ENCODE assay signal across 26 cellular contexts in the genomic region with DNA sequence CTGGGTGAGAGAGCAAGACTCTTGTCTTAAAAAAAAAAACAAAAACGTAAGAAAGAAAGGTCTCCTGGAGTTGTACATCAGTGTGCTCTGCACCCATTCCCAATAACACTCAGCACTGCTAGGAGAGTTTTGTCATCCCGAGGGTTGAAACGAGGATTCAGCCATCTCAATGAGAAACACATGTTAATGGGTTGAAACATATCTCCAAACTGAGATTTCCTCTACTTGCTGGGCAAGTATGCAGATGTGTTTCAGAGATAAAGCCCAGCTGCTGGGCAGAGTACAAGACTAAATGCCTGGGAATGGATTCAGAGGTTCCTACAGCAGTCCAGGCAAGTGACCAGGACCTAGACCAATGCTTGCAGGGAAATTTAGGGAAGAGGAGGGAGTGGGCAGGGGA. TPM values are rescaled to one million over a fixed set of nuclear protein-coding genes. Genes with fewer than 3 reads are reported as not detected.
A peak's percentile ranks its signal among the peaks of the same experiment; 100 is the strongest.
DNase-seq lines count a peak whose midpoint lies in the region; ATAC-seq and TF ChIP-seq lines count a peak whose summit lies in the region.
"Had no signal": no experiment of that assay in that cellular context is flagged by ENCODE, and none has a peak within 500 bp of the region (broad histone marks: within the 10 kb centered on the region; RNA-seq: fewer than 3 reads in every experiment).

No MANE protein-coding gene starts in this region.

- intact Hi-C loops in psoas muscle (cut with DNase I) = loop anchor here in 1 of 2 donors (5.0 kb wide), 1 partner anchor 35 kb away; no protein-coding TSS in a partner anchor

- no peak for DNase-seq in activated T-cell treated with anti-CD3 and anti-CD28 coated beads, Interleukin-2, amount 50 U/mL, for 24 hours
- DNase-seq in activated T-cell treated with anti-CD3 and anti-CD28 coated beads, Interleukin-2, amount 50 U/mL, for 4 hours = no peak
- peak; percentile 75 for DNase-seq in HFF-Myc (ENCODE audit: extremely low read depth, low read depth)
- DNase-seq in endothelial cell (ENCODE audit: low spot score) = no peak
- DNase-seq in osteoblast (ENCODE audit: insufficient read length, low spot score, missing footprints) = peak; percentile 45
- DNase-seq in psoas muscle = no peak
- DNase-seq: activated CD4-positive, CD25-positive, alpha-beta regulatory T cell; activated CD8-positive, alpha-beta T cell treated with anti-CD3 and anti-CD28 coated beads, Interleukin-2, amount 10 ng/mL, durations not matched to agents 7 days and 5 days; activated T-cell treated with anti-CD3 and anti-CD28 coated beads, Interleukin-2, amount 50 U/mL, for 72 hours; central memory CD4-positive, alpha-beta T cell; effector CD8-positive, alpha-beta T cell; H9; hypothalamus; kidney; mammary epithelial cell; naive B cell; NCI-H1092 treated with DMSO at 0.1 percent for 48 hours; NCI-H2081 treated with DMSO at 0.1 percent for 48 hours; NCI-H510A; SIG-M5; T-helper 2 cell had no signal

- ATAC-seq in activated T-cell treated with anti-CD3 and anti-CD28 coated beads, Interleukin-2, amount 50 U/mL, for 4 hours = no peak
- no peak for ATAC-seq in stimulated activated memory B cell treated with anti-CD40 and anti-IgM and Interleukin-4, amounts not matched to agents 10 μg/mL and 1 μg/mL and 100 μg/mL, for 72 hours
- ATAC-seq in HG03432 (IDR thresholded peaks at IDR 0.05; ENCODE audit: unreplicated experiment) (no peak), psoas muscle (no peak)
- ATAC-seq: activated CD8-positive, alpha-beta T cell treated with anti-CD3 and anti-CD28 coated beads, Interleukin-2, amount 10 ng/mL, durations not matched to agents 7 days and 5 days; activated T-cell treated with anti-CD3 and anti-CD28 coated beads, Interleukin-2, amount 50 U/mL, for 72 hours had no signal

- H3K79me2 ChIP-seq in osteoblast (ENCODE audit: insufficient read depth, low read length) = peaks cover 22% of the 10 kb centered on the region

- H3K4me3 Mint-ChIP-seq in activated T-cell treated with anti-CD3 and anti-CD28 coated beads, Interleukin-2, amount 50 U/mL, for 24 hours = no peak overlapping the region
- H3K4me3 Mint-ChIP-seq in activated T-cell treated with anti-CD3 and anti-CD28 coated beads, Interleukin-2, amount 50 U/mL, for 4 hours = no peak overlapping the region
- H3K4me3 Mint-ChIP-seq in endothelial cell (ENCODE audit: unreplicated experiment) = peak overlapping the region; percentile 50
- no peak overlapping the region for H3K4me3 Mint-ChIP-seq in stimulated activated memory B cell treated with anti-CD40 and anti-IgM and Interleukin-4, amounts not matched to agents 10 μg/mL and 1 μg/mL and 100 μg/mL, for 72 hours
- H3K4me3 Mint-ChIP-seq: activated CD8-positive, alpha-beta T cell treated with anti-CD3 and anti-CD28 coated beads, Interleukin-2, amount 10 ng/mL, durations not matched to agents 7 days and 5 days; activated T-cell treated with anti-CD3 and anti-CD28 coated beads, Interleukin-2, amount 50 U/mL, for 72 hours; H9 had no signal

- H3K4me1 Mint-ChIP-seq in activated T-cell treated with anti-CD3 and anti-CD28 coated beads, Interleukin-2, amount 50 U/mL, for 24 hours (ENCODE audit: low read depth) = peaks cover 30% of the 10 kb centered on the region
- H3K4me1 Mint-ChIP-seq in activated T-cell treated with anti-CD3 and anti-CD28 coated beads, Interleukin-2, amount 50 U/mL, for 4 hours (ENCODE audit: low read depth) = peaks cover 26% of the 10 kb centered on the region
- H3K4me1 Mint-ChIP-seq in endothelial cell (ENCODE audit: unreplicated experiment) = peaks cover 20% of the 10 kb centered on the region
- H3K4me1 Mint-ChIP-seq in stimulated activated memory B cell treated with anti-CD40 and anti-IgM and Interleukin-4, amounts not matched to agents 10 μg/mL and 1 μg/mL and 100 μg/mL, for 72 hours = peaks cover 40% of the 10 kb centered on the region

- TF ChIP-seq CTCF in HFF-Myc (IDR thresholded peaks at IDR 0.05; ENCODE audit: low read depth, low read length, missing control alignments) (no peak), endothelial cell (IDR thresholded peaks at IDR 0.05; ENCODE audit: unreplicated experiment) (no peak), osteoblast (IDR thresholded peaks at IDR 0.05; ENCODE audit: extremely low read depth, low read depth, low read length) (no peak), psoas muscle (IDR thresholded peaks at IDR 0.05) (no peak)

- peak overlapping the region; percentile 3 for H3K27ac Mint-ChIP-seq in activated T-cell treated with anti-CD3 and anti-CD28 coated beads, Interleukin-2, amount 50 U/mL, for 24 hours
- H3K27ac Mint-ChIP-seq in endothelial cell (ENCODE audit: unreplicated experiment) = peak overlapping the region; percentile 55
- no peak overlapping the region for H3K27ac Mint-ChIP-seq in stimulated activated memory B cell treated with anti-CD40 and anti-IgM and Interleukin-4, amounts not matched to agents 10 μg/mL and 1 μg/mL and 100 μg/mL, for 72 hours
- H3K27ac Mint-ChIP-seq: activated CD8-positive, alpha-beta T cell treated with anti-CD3 and anti-CD28 coated beads, Interleukin-2, amount 10 ng/mL, durations not matched to agents 7 days and 5 days; activated T-cell treated with anti-CD3 and anti-CD28 coated beads, Interleukin-2, amount 50 U/mL, for 72 hours; H9 had no signal

- H3K36me3 ChIP-seq in osteoblast (ENCODE audit: insufficient read depth, low read length) = peaks cover 23% of the 10 kb centered on the region
- H3K36me3 ChIP-seq in psoas muscle (ENCODE audit: insufficient read depth in 1 of 2, low read depth in 1 of 2) = peaks cover 7 to 43% of the 10 kb centered on the region in 2 donors
- H3K36me3 ChIP-seq: prostate gland had no signal

- no peak overlapping the region for H2AFZ ChIP-seq in osteoblast (ENCODE audit: low read length)

- no peaks in the 10 kb centered on the region for H4K20me1 ChIP-seq in osteoblast (ENCODE audit: insufficient read depth, low read length)

- peaks cover 45% of the 10 kb centered on the region for H3K36me3 Mint-ChIP-seq in activated T-cell treated with anti-CD3 and anti-CD28 coated beads, Interleukin-2, amount 50 U/mL, for 24 hours (ENCODE audit: low read depth)
- peaks cover 8% of the 10 kb centered on the region for H3K36me3 Mint-ChIP-seq in activated T-cell treated with anti-CD3 and anti-CD28 coated beads, Interleukin-2, amount 50 U/mL, for 4 hours (ENCODE audit: insufficient read depth)
- H3K36me3 Mint-ChIP-seq in endothelial cell (ENCODE audit: low read depth, unreplicated experiment) = peaks cover 19% of the 10 kb centered on the region
- peaks cover 29% of the 10 kb centered on the region for H3K36me3 Mint-ChIP-seq in stimulated activated memory B cell treated with anti-CD40 and anti-IgM and Interleukin-4, amounts not matched to agents 10 μg/mL and 1 μg/mL and 100 μg/mL, for 72 hours

- no peaks in the 10 kb centered on the region for H3K9me3 Mint-ChIP-seq in activated T-cell treated with anti-CD3 and anti-CD28 coated beads, Interleukin-2, amount 50 U/mL, for 24 hours
- H3K9me3 Mint-ChIP-seq in activated T-cell treated with anti-CD3 and anti-CD28 coated beads, Interleukin-2, amount 50 U/mL, for 4 hours = no peaks in the 10 kb centered on the region
- H3K9me3 Mint-ChIP-seq in endothelial cell (ENCODE audit: unreplicated experiment) = no peaks in the 10 kb centered on the region
- no peaks in the 10 kb centered on the region for H3K9me3 Mint-ChIP-seq in stimulated activated memory B cell treated with anti-CD40 and anti-IgM and Interleukin-4, amounts not matched to agents 10 μg/mL and 1 μg/mL and 100 μg/mL, for 72 hours
- H3K9me3 Mint-ChIP-seq: activated T-cell treated with anti-CD3 and anti-CD28 coated beads, Interleukin-2, amount 50 U/mL, for 72 hours; H9; naive B cell had no signal

- no peaks in the 10 kb centered on the region for H3K27me3 ChIP-seq in osteoblast (ENCODE audit: insufficient read depth, low read length)
- H3K27me3 ChIP-seq in psoas muscle (ENCODE audit: insufficient read depth in 3 of 3, low read length in 2 of 3) = no peaks in the 10 kb centered on the region

- H3K27me3 Mint-ChIP-seq in activated T-cell treated with anti-CD3 and anti-CD28 coated beads, Interleukin-2, amount 50 U/mL, for 24 hours = no peaks in the 10 kb centered on the region
- no peaks in the 10 kb centered on the region for H3K27me3 Mint-ChIP-seq in activated T-cell treated with anti-CD3 and anti-CD28 coated beads, Interleukin-2, amount 50 U/mL, for 4 hours (ENCODE audit: low read depth)
- H3K27me3 Mint-ChIP-seq in endothelial cell (ENCODE audit: unreplicated experiment) = peaks cover 10% of the 10 kb centered on the region
- H3K27me3 Mint-ChIP-seq in stimulated activated memory B cell treated with anti-CD40 and anti-IgM and Interleukin-4, amounts not matched to agents 10 μg/mL and 1 μg/mL and 100 μg/mL, for 72 hours = no peaks in the 10 kb centered on the region
- H3K27me3 Mint-ChIP-seq: naive B cell had no signal

- H3K4me3 ChIP-seq in HFF-Myc (replicated peaks; ENCODE audit: low read depth, low read length) (no peak overlapping the region), osteoblast (ENCODE audit: insufficient read depth, low read length) (no peak overlapping the region), psoas muscle (no peak overlapping the region)
- H3K4me3 ChIP-seq: prostate gland, thoracic aorta had no signal

- 63 to 72% (median 68%) methylated on average over 3 of the region's 3 CpGs for WGBS in psoas muscle, 3 donors

- H3K4me1 ChIP-seq in osteoblast (ENCODE audit: insufficient read depth, low read length) (peaks cover 23% of the 10 kb centered on the region), psoas muscle (peaks cover 30% of the 10 kb centered on the region)

- no peak overlapping the region for H3K4me2 ChIP-seq in osteoblast (ENCODE audit: insufficient read depth, low read length)

- H3K27ac ChIP-seq in osteoblast (ENCODE audit: low read depth, low read length) (no peak overlapping the region), psoas muscle (no peak overlapping the region)
- H3K27ac ChIP-seq: HL-60, prostate gland, thoracic aorta had no signal

- no peaks in the 10 kb centered on the region for H3K9me3 ChIP-seq in osteoblast (ENCODE audit: low read depth, low read length)
- H3K9me3 ChIP-seq in psoas muscle = no peaks in the 10 kb centered on the region
- H3K9me3 ChIP-seq: prostate gland, thoracic aorta had no signal

RNA-seq across cellular contexts. Expression of a gene that starts 2.6 kb away (rescaled TPM):
- total RNA-seq in activated T-cell treated with anti-CD3 and anti-CD28 coated beads, Interleukin-2, amount 50 U/mL, for 4 hours = 100 to 1,000 TPM in 1 of 3 donors, 10 to 100 TPM in 2; 96.2 to 105 (median 96.7) TPM
- total RNA-seq in endothelial cell (ENCODE audit: unreplicated experiment) = 59.4 TPM
- total RNA-seq in osteoblast = 46.0 and 51.0 TPM in 2 replicates
- 100 to 1,000 TPM; 245 to 542 (median 320) TPM for total RNA-seq in psoas muscle
- polyA plus RNA-seq in psoas muscle = 100 to 1,000 TPM; 163 to 225 (median 177) TPM

RNA-seq across cellular contexts. Expression of a gene that starts 41.7 kb away (rescaled TPM):
- 10 to 100 TPM; 51.9 to 58.3 (median 53.2) TPM for total RNA-seq in activated T-cell treated with anti-CD3 and anti-CD28 coated beads, Interleukin-2, amount 50 U/mL, for 4 hours
- total RNA-seq in endothelial cell (ENCODE audit: unreplicated experiment) = 49.9 TPM
- 24.2 and 26.4 TPM in 2 replicates for total RNA-seq in osteoblast
- total RNA-seq in psoas muscle = 10 to 100 TPM; 14.4 to 20.3 (median 16.7) TPM
- polyA plus RNA-seq in psoas muscle = 10 to 100 TPM; 20.0 to 30.5 (median 23.4) TPM

RNA-seq across cellular contexts. Expression of a gene that starts 43.1 kb away (rescaled TPM):
- total RNA-seq in activated T-cell treated with anti-CD3 and anti-CD28 coated beads, Interleukin-2, amount 50 U/mL, for 4 hours = 10 to 100 TPM; 11.8 to 20.4 (median 16.1) TPM
- total RNA-seq in endothelial cell (ENCODE audit: unreplicated experiment) (173 TPM), osteoblast (242 and 281 TPM in 2 replicates), psoas muscle (10 to 100 TPM; 25.1 to 52.3 (median 35.7) TPM)
- 10 to 100 TPM; 33.5 to 48.6 (median 39.1) TPM for polyA plus RNA-seq in psoas muscle

RNA-seq across cellular contexts. Expression of a gene that starts 51.4 kb away (rescaled TPM):
- 10 to 100 TPM; 31.4 to 39.3 (median 35.0) TPM for total RNA-seq in activated T-cell treated with anti-CD3 and anti-CD28 coated beads, Interleukin-2, amount 50 U/mL, for 4 hours
- total RNA-seq in endothelial cell (ENCODE audit: unreplicated experiment) = 38.0 TPM
- 51.6 and 64.1 TPM in 2 replicates for total RNA-seq in osteoblast
- total RNA-seq in psoas muscle = 10 to 100 TPM; 29.7 to 35.8 (median 33.4) TPM
- polyA plus RNA-seq in psoas muscle = 10 to 100 TPM; 24.4 to 79.7 (median 34.7) TPM

Comparison
In these comparisons a context has a peak if more than half of its experiments do, and no peak if none do; other contexts are left out.
1. DNase-seq: peak in HFF-Myc (single experiment) and osteoblast (single experiment); none in activated T-cell treated with anti-CD3 and anti-CD28 coated beads, Interleukin-2, amount 50 U/mL, for 24 hours (single experiment), activated T-cell treated with anti-CD3 and anti-CD28 coated beads, Interleukin-2, amount 50 U/mL, for 4 hours (single experiment), endothelial cell (single experiment) and psoas muscle (0 of 2).